12 cellular contexts compared by ENCODE assay signal in the genomic region with DNA sequence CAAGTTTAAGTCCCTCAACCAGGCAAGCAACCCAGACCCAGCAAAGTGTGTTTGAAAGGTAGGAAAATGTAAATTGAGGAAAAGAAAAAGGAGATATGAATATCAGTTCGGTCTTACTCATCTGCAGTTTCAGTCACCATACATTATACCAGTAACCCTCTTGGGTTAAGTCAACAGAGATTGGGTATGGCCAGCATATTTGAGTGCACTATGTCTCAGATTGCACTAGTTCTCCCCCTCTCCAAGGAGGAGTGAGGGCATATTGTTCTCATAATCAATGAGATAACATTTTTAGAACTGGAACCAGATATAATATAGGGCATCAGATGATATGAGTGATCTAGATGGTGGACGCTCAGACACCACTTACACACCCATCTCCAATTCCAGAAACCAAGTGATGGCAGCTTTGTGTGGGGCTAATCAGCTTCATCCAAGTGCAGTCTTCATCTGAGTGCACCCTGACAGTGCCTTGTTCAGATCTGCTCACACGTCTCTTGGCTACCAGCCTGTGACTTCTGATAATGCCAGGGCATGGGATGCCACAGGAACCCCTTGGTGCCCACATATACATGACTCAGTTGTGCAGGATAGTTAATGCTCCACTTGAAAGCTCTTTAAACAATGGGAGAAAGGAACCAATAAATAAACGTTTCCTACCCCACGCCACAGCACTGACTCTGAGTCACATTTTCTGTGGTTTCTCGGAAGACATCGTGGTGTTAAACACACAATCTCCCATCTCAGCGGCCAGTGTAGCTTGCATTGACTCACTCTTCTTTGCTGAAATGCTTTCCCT.
DNase-seq lines count a peak whose midpoint lies in the region; TF ChIP-seq lines count a peak whose summit lies in the region.
"Had no signal": no experiment of that assay in that cellular context is flagged by ENCODE, and none has a peak within 500 bp of the region (broad histone marks: within the 10 kb centered on the region; RNA-seq: fewer than 3 reads in every experiment).

No MANE protein-coding gene starts in this region.

- H3K9ac ChIP-seq in endodermal cell (ENCODE audit: extremely low read depth, low read length, poor library complexity, severe bottlenecking) = no peak overlapping the region

- H3K4me3 Mint-ChIP-seq in endodermal cell = no peak overlapping the region

- no peak overlapping the region for H3K4me3 ChIP-seq in endodermal cell (ENCODE audit: low read length)
- H3K4me3 ChIP-seq: heart right ventricle, stomach had no signal

- H3K36me3 Mint-ChIP-seq in endodermal cell (ENCODE audit: low read depth) = no peaks in the 10 kb centered on the region

- peak; percentile 50 for DNase-seq in COLO829 (ENCODE audit: low spot score)
- peak; percentile 47 for DNase-seq in MV-4-11 (lab: John Stamatoyannopoulos, UW)
- DNase-seq in brain pericyte (ENCODE audit: low read depth, low spot score) = peak; percentile 71
- peak; percentile 84 for DNase-seq in non-pigmented ciliary epithelial cell (ENCODE audit: low read depth)
- no peak for DNase-seq in activated gamma-delta T cell (lab: John Stamatoyannopoulos, UW)
- DNase-seq in cerebellar nuclear complex (lab: John Stamatoyannopoulos, UW) = no peak
- DNase-seq in SIG-M5 (lab: John Stamatoyannopoulos, UW) = no peak
- DNase-seq in endodermal cell = no peak
- DNase-seq: DMS153, heart right ventricle, NCI-H1092, stomach had no signal

- H3K9me3 ChIP-seq in endodermal cell (ENCODE audit: control insufficient read depth, low read length) = no peaks in the 10 kb centered on the region
- H3K9me3 ChIP-seq: heart right ventricle, stomach had no signal

- H3K27ac ChIP-seq in endodermal cell (ENCODE audit: low read depth, low read length) = no peak overlapping the region
- H3K27ac ChIP-seq: stomach had no signal

- no peaks in the 10 kb centered on the region for H3K36me3 ChIP-seq in endodermal cell (ENCODE audit: control insufficient read depth, insufficient read depth, low read length)
- H3K36me3 ChIP-seq: heart right ventricle, stomach had no signal

- no peaks in the 10 kb centered on the region for H3K27me3 Mint-ChIP-seq in endodermal cell (ENCODE audit: insufficient read depth)

- H3K27me3 ChIP-seq in endodermal cell (ENCODE audit: control insufficient read depth, insufficient read depth, low read length, poor library complexity, severe bottlenecking) = no peaks in the 10 kb centered on the region
- H3K27me3 ChIP-seq: heart right ventricle, stomach had no signal

- 83 to 86% methylated on average over 7 to 8 of the region's 8 CpGs for WGBS in endodermal cell (ENCODE audit: insufficient coverage in 1 of 2, insufficient read length in 1 of 2), 2 experiments

- no peak for TF ChIP-seq CTCF in endodermal cell (conservative IDR thresholded peaks at IDR 0.05)

- H3K4me1 Mint-ChIP-seq in endodermal cell = no peaks in the 10 kb centered on the region

- no peaks in the 10 kb centered on the region for H3K9me3 Mint-ChIP-seq in endodermal cell

- no peak overlapping the region for H3K27ac Mint-ChIP-seq in endodermal cell

- no peaks in the 10 kb centered on the region for H3K4me1 ChIP-seq in endodermal cell (ENCODE audit: control insufficient read depth, insufficient read depth, low read length)

Comparison
In these comparisons a context has a peak if more than half of its experiments do, and no peak if none do; other contexts are left out.
1. DNase-seq: peak in COLO829 (single experiment), MV-4-11 (single experiment), brain pericyte (single experiment) and non-pigmented ciliary epithelial cell (single experiment); none in activated gamma-delta T cell (single experiment), cerebellar nuclear complex (0 of 2), SIG-M5 (single experiment) and endodermal cell (single experiment).